9 cellular contexts compared by ENCODE assay signal in genomic region chr4:142984871-142985585, GRCh38.
DNase-seq lines count a peak whose midpoint lies in the region; ATAC-seq and TF ChIP-seq lines count a peak whose summit lies in the region.
"Had no signal": no experiment of that assay in that cellular context is flagged by ENCODE, and none has a peak within 500 bp of the region (broad histone marks: within the 10 kb centered on the region; RNA-seq: fewer than 3 reads in every experiment).

No MANE protein-coding gene starts in this region.

- no peak overlapping the region for H3K18ac ChIP-seq in mesendoderm (ENCODE audit: low read length)

- H3K4ac ChIP-seq in mesendoderm (ENCODE audit: low read depth, low read length), result no peak overlapping the region

- no peak overlapping the region for H3K27ac Mint-ChIP-seq in CD8-positive, alpha-beta T cell

- DNase-seq in LoVo (ENCODE audit: low spot score) (peak; percentile 46), brain microvascular endothelial cell (peak; percentile 9), mesendoderm (peak; percentile 76), GM20000 (ENCODE audit: low spot score) (no peak), NCI-H1105 treated with DMSO at 0.1 percent for 48 hours (lab: John Stamatoyannopoulos, UW) (no peak)
- DNase-seq in CD8-positive, alpha-beta T cell, result no peak
- DNase-seq: hypothalamus had no signal

- H3K4me2 ChIP-seq in DOHH2 (ENCODE audit: low read length) (no peak overlapping the region), mesendoderm (ENCODE audit: low read length) (no peak overlapping the region)

- no peak overlapping the region for H2BK15ac ChIP-seq in mesendoderm (replicated peaks; ENCODE audit: low read depth)

- no peaks in the 10 kb centered on the region for H3K27me3 Mint-ChIP-seq in CD8-positive, alpha-beta T cell (ENCODE audit: low read depth)

- no peak for ATAC-seq in CD8-positive, alpha-beta T cell
- no peak for ATAC-seq in HG03095 (IDR thresholded peaks at IDR 0.05; ENCODE audit: unreplicated experiment)

- H3K79me1 ChIP-seq in mesendoderm (ENCODE audit: low read length), result no peaks in the 10 kb centered on the region

- H2AK5ac ChIP-seq in mesendoderm (ENCODE audit: low read length), result no peak overlapping the region

- no peaks in the 10 kb centered on the region for H3K27me3 ChIP-seq in DOHH2 (ENCODE audit: control insufficient read depth, low read length)
- H3K27me3 ChIP-seq in brain microvascular endothelial cell (replicated peaks), result no peaks in the 10 kb centered on the region
- no peaks in the 10 kb centered on the region for H3K27me3 ChIP-seq in mesendoderm (ENCODE audit: insufficient read depth, low read length, poor library complexity)
- no peaks in the 10 kb centered on the region for H3K27me3 ChIP-seq in CD8-positive, alpha-beta T cell (ENCODE audit: insufficient read depth, low read length)

- no peaks in the 10 kb centered on the region for H3K4me1 Mint-ChIP-seq in CD8-positive, alpha-beta T cell (ENCODE audit: low read depth)

- CTCF ChIA-PET in CD8-positive, alpha-beta T cell (lab: Charles Lee), result no interaction called here

- H3K4me3 Mint-ChIP-seq in CD8-positive, alpha-beta T cell, result no peak overlapping the region

- H3K79me2 ChIP-seq in DOHH2 (ENCODE audit: control insufficient read depth, low read length) (no peaks in the 10 kb centered on the region), mesendoderm (ENCODE audit: control insufficient read depth, insufficient read depth, low read length) (no peaks in the 10 kb centered on the region)

- WGBS in mesendoderm (ENCODE audit: extremely low coverage, insufficient coverage, low lambda C conversion rate), result no CpG with 5 or more reads among the region's 3 CpGs

- in situ Hi-C loops in brain microvascular endothelial cell (cut with HindIII; ENCODE audit: low pct_ligation_motif_present, low sequenced_read_pairs), result no loop called here

- no peaks in the 10 kb centered on the region for H3K9me3 ChIP-seq in DOHH2 (ENCODE audit: control insufficient read depth, insufficient read depth, low read length)
- H3K9me3 ChIP-seq in CD8-positive, alpha-beta T cell (ENCODE audit: low read length), result no peaks in the 10 kb centered on the region

- POLR2A ChIA-PET in CD8-positive, alpha-beta T cell (lab: Charles Lee), result no interaction called here

- H3K9me2 ChIP-seq in DOHH2 (replicated peaks; ENCODE audit: control insufficient read depth, low read length), result no peaks in the 10 kb centered on the region

- H2BK5ac ChIP-seq in mesendoderm (ENCODE audit: low read length), result no peak overlapping the region

- H2BK120ac ChIP-seq in mesendoderm (ENCODE audit: low read depth, low read length), result no peak overlapping the region

- H3K27ac ChIP-seq in DOHH2 (ENCODE audit: low read depth, low read length) (no peak overlapping the region), brain microvascular endothelial cell (no peak overlapping the region), mesendoderm (ENCODE audit: low read depth, low read length) (no peak overlapping the region)
- H3K27ac ChIP-seq in CD8-positive, alpha-beta T cell (ENCODE audit: low read depth, low read length), result no peak overlapping the region

- no peaks in the 10 kb centered on the region for H4K20me1 ChIP-seq in DOHH2 (ENCODE audit: control insufficient read depth, insufficient read depth, low read depth, low read length)

- no peaks in the 10 kb centered on the region for H3K36me3 Mint-ChIP-seq in CD8-positive, alpha-beta T cell

- no peak overlapping the region for H4K5ac ChIP-seq in mesendoderm (ENCODE audit: low read length)

- H3K23ac ChIP-seq in mesendoderm (ENCODE audit: low read length), result no peak overlapping the region

- H3K36me3 ChIP-seq in DOHH2 (ENCODE audit: control insufficient read depth, low read length) (no peaks in the 10 kb centered on the region), brain microvascular endothelial cell (replicated peaks) (no peaks in the 10 kb centered on the region), mesendoderm (ENCODE audit: control insufficient read depth, insufficient read depth, low read length) (no peaks in the 10 kb centered on the region)
- H3K36me3 ChIP-seq in CD8-positive, alpha-beta T cell (ENCODE audit: insufficient read depth, low read length), result no peaks in the 10 kb centered on the region

- no peak overlapping the region for H4K8ac ChIP-seq in mesendoderm (ENCODE audit: low read depth, low read length)

- H3K4me1 ChIP-seq in DOHH2 (ENCODE audit: control insufficient read depth, low read length) (no peaks in the 10 kb centered on the region), mesendoderm (ENCODE audit: control insufficient read depth, low read depth, low read length) (no peaks in the 10 kb centered on the region)
- no peaks in the 10 kb centered on the region for H3K4me1 ChIP-seq in CD8-positive, alpha-beta T cell (ENCODE audit: insufficient read depth, low read length)

- no peaks in the 10 kb centered on the region for H3F3A ChIP-seq in DOHH2 (ENCODE audit: control insufficient read depth, insufficient read depth)

- H3K9me3 Mint-ChIP-seq in CD8-positive, alpha-beta T cell, result peaks cover 4% of the 10 kb centered on the region

- no peak overlapping the region for H3K56ac ChIP-seq in mesendoderm (ENCODE audit: low read length)

- TF ChIP-seq CTCF in DOHH2 (IDR thresholded peaks at IDR 0.05; ENCODE audit: low read depth, low read length, poor library complexity, severe bottlenecking) (peak; percentile 16), brain microvascular endothelial cell (IDR thresholded peaks at IDR 0.05; ENCODE audit: low read depth, low read length, missing control alignments) (peak; percentile 72), GM20000 (IDR thresholded peaks at IDR 0.05; ENCODE audit: extremely low read depth, missing control alignments) (no peak)
- no peak for TF ChIP-seq CTCF in CD8-positive, alpha-beta T cell (IDR thresholded peaks at IDR 0.05)

- H3K4me3 ChIP-seq in DOHH2 (ENCODE audit: low read length) (no peak overlapping the region), brain microvascular endothelial cell (ENCODE audit: low read depth, low read length) (no peak overlapping the region), mesendoderm (ENCODE audit: low read length) (no peak overlapping the region)
- H3K4me3 ChIP-seq in CD8-positive, alpha-beta T cell (ENCODE audit: low read depth, low read length), result no peak overlapping the region

- intact Hi-C loops in CD8-positive, alpha-beta T cell (cut with DNase I, micrococcal nuclease), result no loop called here

- no peak overlapping the region for H3K9ac ChIP-seq in mesendoderm (ENCODE audit: low read length)

Comparison
In these comparisons a context has a peak if more than half of its experiments do, and no peak if none do; other contexts are left out.
1. CTCF ChIP-seq: peak in DOHH2 (single experiment) and brain microvascular endothelial cell (single experiment); none in GM20000 (single experiment) and CD8-positive, alpha-beta T cell (single experiment).
2. DNase-seq: peak in LoVo (single experiment), brain microvascular endothelial cell (single experiment) and mesendoderm (single experiment); none in GM20000 (single experiment), CD8-positive, alpha-beta T cell (0 of 7) and NCI-H1105 treated with DMSO at 0.1 percent for 48 hours (single experiment).